Comparison of ENCODE assay signal across 20 cellular contexts in genomic region chr4:184641022-184641421, GRCh38. TPM values are rescaled to one million over a fixed set of nuclear protein-coding genes. Genes with fewer than 3 reads are reported as not detected.
DNase-seq lines count a peak whose midpoint lies in the region; ATAC-seq and TF ChIP-seq lines count a peak whose summit lies in the region.
"Had no signal": no experiment of that assay in that cellular context is flagged by ENCODE, and none has a peak within 500 bp of the region (broad histone marks: within the 10 kb centered on the region; RNA-seq: fewer than 3 reads in every experiment).

No MANE protein-coding gene starts in this region.

- no peaks in the 10 kb centered on the region for H3K9me3 Mint-ChIP-seq in natural killer cell
- H3K9me3 Mint-ChIP-seq in natural killer cell treated with Interleukin-12 subunit alpha and Interleukin-12 subunit beta and Interleukin-15 and Interleukin-18, amount 100 ng/mL, for 72 hours = no peaks in the 10 kb centered on the region
- no peaks in the 10 kb centered on the region for H3K9me3 Mint-ChIP-seq in stimulated activated effector memory CD8-positive, alpha-beta T cell treated with anti-CD3 and anti-CD28 coated beads, Interleukin-12 subunit alpha, Interleukin-12 subunit beta, amount 100 ng/mL, for 72 hours
- H3K9me3 Mint-ChIP-seq: type B pancreatic cell had no signal

- peak in 1 of 3 donors; percentile 30 for ATAC-seq in natural killer cell
- ATAC-seq in natural killer cell treated with Interleukin-12 subunit alpha and Interleukin-12 subunit beta and Interleukin-15 and Interleukin-18, amount 100 ng/mL, for 72 hours = no peak
- ATAC-seq in GM21737 (IDR thresholded peaks at IDR 0.05; ENCODE audit: unreplicated experiment) = peak; percentile 63
- ATAC-seq in HG03354 (IDR thresholded peaks at IDR 0.05; ENCODE audit: poor library complexity, severe bottlenecking, unreplicated experiment) = peak; percentile 75
- no peak for ATAC-seq in stimulated activated effector memory CD8-positive, alpha-beta T cell treated with anti-CD3 and anti-CD28 coated beads, Interleukin-12 subunit alpha, Interleukin-12 subunit beta, amount 100 ng/mL, for 72 hours
- ATAC-seq in HG02623 (IDR thresholded peaks at IDR 0.05; ENCODE audit: unreplicated experiment) = no peak
- ATAC-seq: HepG2, left ventricle myocardium superior had no signal

- H3K27me3 Mint-ChIP-seq in natural killer cell (ENCODE audit: low read depth in 2 of 2) = no peaks in the 10 kb centered on the region
- H3K27me3 Mint-ChIP-seq in natural killer cell treated with Interleukin-12 subunit alpha and Interleukin-12 subunit beta and Interleukin-15 and Interleukin-18, amount 100 ng/mL, for 72 hours = no peaks in the 10 kb centered on the region
- H3K27me3 Mint-ChIP-seq: type B pancreatic cell had no signal

- intact Hi-C loops in natural killer cell (cut with micrococcal nuclease) = no loop called here

- peak overlapping the region; percentile 11 to 56 for H3K27ac Mint-ChIP-seq in natural killer cell
- H3K27ac Mint-ChIP-seq in natural killer cell treated with Interleukin-12 subunit alpha and Interleukin-12 subunit beta and Interleukin-15 and Interleukin-18, amount 100 ng/mL, for 72 hours = peak overlapping the region in 1 of 2 donors; percentile 6
- no peak overlapping the region for H3K27ac Mint-ChIP-seq in stimulated activated effector memory CD8-positive, alpha-beta T cell treated with anti-CD3 and anti-CD28 coated beads, Interleukin-12 subunit alpha, Interleukin-12 subunit beta, amount 100 ng/mL, for 72 hours
- H3K27ac Mint-ChIP-seq: type B pancreatic cell had no signal

- H3K4me3 Mint-ChIP-seq in natural killer cell = no peak overlapping the region
- H3K4me3 Mint-ChIP-seq in natural killer cell treated with Interleukin-12 subunit alpha and Interleukin-12 subunit beta and Interleukin-15 and Interleukin-18, amount 100 ng/mL, for 72 hours = no peak overlapping the region
- peak overlapping the region; percentile 6 for H3K4me3 Mint-ChIP-seq in stimulated activated effector memory CD8-positive, alpha-beta T cell treated with anti-CD3 and anti-CD28 coated beads, Interleukin-12 subunit alpha, Interleukin-12 subunit beta, amount 100 ng/mL, for 72 hours
- H3K4me3 Mint-ChIP-seq: type B pancreatic cell had no signal

- TF ChIP-seq CTCF in natural killer cell (IDR thresholded peaks at IDR 0.05) = no peak

- H3K36me3 Mint-ChIP-seq in natural killer cell = no peaks in the 10 kb centered on the region
- peaks cover 20% of the 10 kb centered on the region for H3K36me3 Mint-ChIP-seq in natural killer cell treated with Interleukin-12 subunit alpha and Interleukin-12 subunit beta and Interleukin-15 and Interleukin-18, amount 100 ng/mL, for 72 hours
- H3K36me3 Mint-ChIP-seq in stimulated activated effector memory CD8-positive, alpha-beta T cell treated with anti-CD3 and anti-CD28 coated beads, Interleukin-12 subunit alpha, Interleukin-12 subunit beta, amount 100 ng/mL, for 72 hours = peaks cover 100% of the 10 kb centered on the region

- H3K4me1 Mint-ChIP-seq in natural killer cell = peaks cover 63 to 70% of the 10 kb centered on the region in 2 donors
- peaks cover 52 to 74% of the 10 kb centered on the region in 2 donors for H3K4me1 Mint-ChIP-seq in natural killer cell treated with Interleukin-12 subunit alpha and Interleukin-12 subunit beta and Interleukin-15 and Interleukin-18, amount 100 ng/mL, for 72 hours (ENCODE audit: low read depth in 2 of 2)
- H3K4me1 Mint-ChIP-seq in stimulated activated effector memory CD8-positive, alpha-beta T cell treated with anti-CD3 and anti-CD28 coated beads, Interleukin-12 subunit alpha, Interleukin-12 subunit beta, amount 100 ng/mL, for 72 hours = peaks cover 65% of the 10 kb centered on the region

- DNase-seq in natural killer cell = no peak
- no peak for DNase-seq in natural killer cell treated with Interleukin-12 subunit alpha and Interleukin-12 subunit beta and Interleukin-15 and Interleukin-18, amount 100 ng/mL, for 72 hours (ENCODE audit: low spot score)
- DNase-seq in stimulated activated effector memory CD8-positive, alpha-beta T cell treated with anti-CD3 and anti-CD28 coated beads, Interleukin-12 subunit alpha, Interleukin-12 subunit beta, amount 100 ng/mL, for 72 hours (ENCODE audit: low spot score in 2 of 2) = no peak
- no peak for DNase-seq in NOMO-1 (lab: John Stamatoyannopoulos, UW; ENCODE audit: unreplicated experiment in 2 of 2)
- DNase-seq in T1000 (lab: John Stamatoyannopoulos, UW) = no peak
- DNase-seq: activated CD4-positive, alpha-beta T cell treated with anti-CD3 and anti-CD28 coated beads, Interleukin-2, amount 50 U/mL, for 1 hour; activated naive CD4-positive, alpha-beta T cell treated with anti-CD3 and anti-CD28 coated beads, Interleukin-2, amount 50 U/mL, for 16 hours; activated T-cell treated with anti-CD3 and anti-CD28 coated beads for 4 hours; effector memory CD4-positive, alpha-beta T cell; GOT3; left ventricle myocardium superior; NCI-H2029; NCI-H524 treated with DMSO at 0.1 percent for 48 hours; occipital lobe; stimulated activated naive CD4-positive, alpha-beta T cell had no signal

RNA-seq across cellular contexts. Expression of gene CASP3, which starts 8.2 kb away (rescaled TPM):
- total RNA-seq in natural killer cell = 10 to 100 TPM; 20.9 to 35.1 (median 30.2) TPM
- 10 to 100 TPM; 65.8 to 96.5 TPM for total RNA-seq in natural killer cell treated with Interleukin-12 subunit alpha and Interleukin-12 subunit beta and Interleukin-15 and Interleukin-18, amount 100 ng/mL, for 72 hours

RNA-seq across cellular contexts. Expression of gene PRIMPOL, which starts 8.5 kb away (rescaled TPM):
- 10 to 100 TPM; 13.2 to 17.9 (median 16.9) TPM for total RNA-seq in natural killer cell
- 10 to 100 TPM; 19.1 to 19.3 TPM for total RNA-seq in natural killer cell treated with Interleukin-12 subunit alpha and Interleukin-12 subunit beta and Interleukin-15 and Interleukin-18, amount 100 ng/mL, for 72 hours

Comparison
In these comparisons a context has a peak if more than half of its experiments do, and no peak if none do; other contexts are left out.
1. ATAC-seq: peak in GM21737 (single experiment) and HG03354 (single experiment); none in natural killer cell treated with Interleukin-12 subunit alpha and Interleukin-12 subunit beta and Interleukin-15 and Interleukin-18, amount 100 ng/mL, for 72 hours (0 of 2), stimulated activated effector memory CD8-positive, alpha-beta T cell treated with anti-CD3 and anti-CD28 coated beads, Interleukin-12 subunit alpha, Interleukin-12 subunit beta, amount 100 ng/mL, for 72 hours (single experiment) and HG02623 (single experiment).